10 cellular contexts compared by ENCODE assay signal in the genomic region with DNA sequence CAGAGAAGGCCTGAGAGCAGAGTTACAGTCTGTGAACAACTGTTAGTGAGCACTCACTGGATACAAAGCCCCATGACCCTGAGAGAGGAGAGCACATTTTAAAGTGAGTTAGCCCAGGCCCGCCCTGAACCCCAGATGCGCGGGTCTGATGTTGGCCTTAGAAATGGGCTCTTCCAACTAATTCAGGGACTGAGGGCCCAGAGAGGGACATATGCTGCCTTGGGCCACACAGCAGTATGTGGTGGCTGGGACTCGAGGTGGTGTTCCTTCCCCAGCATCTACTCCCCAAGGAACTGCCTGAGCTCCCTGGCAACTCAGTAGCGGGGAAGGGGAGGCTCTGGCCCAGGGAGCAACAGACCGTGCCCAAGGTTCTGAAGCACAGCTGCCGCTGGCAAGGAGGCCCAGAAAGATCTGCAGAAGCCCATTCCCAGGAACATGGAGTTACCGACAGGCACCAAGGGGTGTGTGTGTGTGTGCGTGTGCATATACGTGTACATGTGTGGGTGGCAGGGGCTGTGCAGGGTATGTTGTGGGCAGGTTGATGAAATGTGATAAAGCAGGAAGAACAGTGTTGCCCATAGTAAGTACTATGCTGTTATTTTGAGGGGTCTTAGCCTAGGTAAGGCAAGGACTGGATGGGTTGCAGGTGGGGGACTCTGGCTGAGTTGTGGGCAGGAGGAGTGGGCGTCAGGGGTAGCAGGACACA. TPM values are rescaled to one million over a fixed set of nuclear protein-coding genes. Genes with fewer than 3 reads are reported as not detected.
A peak's percentile ranks its signal among the peaks of the same experiment; 100 is the strongest.
DNase-seq lines count a peak whose midpoint lies in the region; ATAC-seq and TF ChIP-seq lines count a peak whose summit lies in the region.
"Had no signal": no experiment of that assay in that cellular context is flagged by ENCODE, and none has a peak within 500 bp of the region (broad histone marks: within the 10 kb centered on the region; RNA-seq: fewer than 3 reads in every experiment).

No MANE protein-coding gene starts in this region.

- ATAC-seq in HG02610 (IDR thresholded peaks at IDR 0.05; ENCODE audit: unreplicated experiment) (no peak), HG02885 (IDR thresholded peaks at IDR 0.05; ENCODE audit: poor library complexity, unreplicated experiment) (no peak)

- H3K36me3 Mint-ChIP-seq in endodermal cell (ENCODE audit: low read depth) = no peaks in the 10 kb centered on the region

- H3K9me3 ChIP-seq in MM.1S (replicated peaks; ENCODE audit: insufficient read depth, low read length) (no peaks in the 10 kb centered on the region), endodermal cell (ENCODE audit: control insufficient read depth, low read length) (no peaks in the 10 kb centered on the region), neuronal stem cell (replicated peaks in 1 of 2; ENCODE audit: control insufficient read depth in 2 of 2, insufficient read depth in 1 of 2, low read depth in 1 of 2, low read length in 2 of 2) (no peaks in the 10 kb centered on the region)
- H3K9me3 ChIP-seq: pancreas, testis had no signal

- H3K36me3 ChIP-seq in MM.1S (replicated peaks; ENCODE audit: insufficient read depth, low read length) (no peaks in the 10 kb centered on the region), endodermal cell (ENCODE audit: control insufficient read depth, insufficient read depth, low read length) (no peaks in the 10 kb centered on the region), neuronal stem cell (replicated peaks in 1 of 2; ENCODE audit: control insufficient read depth in 2 of 2, insufficient read depth in 2 of 2, low read length in 2 of 2) (no peaks in the 10 kb centered on the region)
- H3K36me3 ChIP-seq: pancreas had no signal

- H3K9ac ChIP-seq in MM.1S (ENCODE audit: low read length) (no peak overlapping the region), endodermal cell (ENCODE audit: extremely low read depth, low read length, poor library complexity, severe bottlenecking) (no peak overlapping the region), neuronal stem cell (ENCODE audit: low read depth, low read length, poor library complexity) (no peak overlapping the region)

- peak overlapping the region; percentile 34 for H2BK15ac ChIP-seq in neuronal stem cell (ENCODE audit: low read length)

- H3K4me1 Mint-ChIP-seq in endodermal cell = no peaks in the 10 kb centered on the region

- no peak overlapping the region for H3K4ac ChIP-seq in neuronal stem cell (ENCODE audit: low read length)

- no peaks in the 10 kb centered on the region for H3K4me1 ChIP-seq in MM.1S (ENCODE audit: low read length)
- H3K4me1 ChIP-seq in endodermal cell (ENCODE audit: control insufficient read depth, insufficient read depth, low read length) = no peaks in the 10 kb centered on the region
- peaks cover 0 to 3% of the 10 kb centered on the region in 2 donors for H3K4me1 ChIP-seq in neuronal stem cell (ENCODE audit: control insufficient read depth in 2 of 2, insufficient read depth in 1 of 2, low read depth in 1 of 2, low read length in 2 of 2)

- no peaks in the 10 kb centered on the region for H3K79me2 ChIP-seq in MM.1S (ENCODE audit: low read length)

- TF ChIP-seq CTCF in C4-2B (conservative IDR thresholded peaks at IDR 0.05) = no peak
- TF ChIP-seq CTCF in MM.1S (IDR thresholded peaks at IDR 0.05; ENCODE audit: low read length) = no peak
- no peak for TF ChIP-seq CTCF in endodermal cell (conservative IDR thresholded peaks at IDR 0.05)

- H3K4me3 ChIP-seq in MM.1S (ENCODE audit: low read length) = no peak overlapping the region
- no peak overlapping the region for H3K4me3 ChIP-seq in endodermal cell (ENCODE audit: low read length)
- peak overlapping the region in 1 of 2 donors; percentile 31 for H3K4me3 ChIP-seq in neuronal stem cell (ENCODE audit: low read length in 2 of 2)

- H3K23ac ChIP-seq in neuronal stem cell (ENCODE audit: low read depth, low read length, poor library complexity) = no peak overlapping the region

- no peaks in the 10 kb centered on the region for H3K27me3 Mint-ChIP-seq in endodermal cell (ENCODE audit: insufficient read depth)

- WGBS in endodermal cell (ENCODE audit: insufficient coverage in 1 of 2, insufficient read length in 1 of 2), 2 experiments = 88 to 90% methylated on average over 8 to 11 of the region's 11 CpGs
- WGBS in neuronal stem cell (ENCODE audit: extremely low coverage in 2 of 2, insufficient read length in 2 of 2, insufficient replicate concordance in 1 of 2), 2 donors = no CpG with 5 or more reads among the region's 11 CpGs

- no peaks in the 10 kb centered on the region for H3K9me2 ChIP-seq in MM.1S (replicated peaks; ENCODE audit: insufficient read depth, low read length)

- H3K14ac ChIP-seq in neuronal stem cell (ENCODE audit: low read length) = peak overlapping the region; percentile 41

- peak overlapping the region; percentile 59 for H2BK5ac ChIP-seq in neuronal stem cell (ENCODE audit: low read length)

- H2AFZ ChIP-seq in MM.1S (ENCODE audit: low read length) (peak overlapping the region; percentile 50; the same call in 1 of the 2 replicates), neuronal stem cell (ENCODE audit: low read length) (no peak overlapping the region)

- H4K8ac ChIP-seq in neuronal stem cell (ENCODE audit: low read depth, low read length) = no peak overlapping the region

- H3K18ac ChIP-seq in neuronal stem cell (ENCODE audit: low read length) = peak overlapping the region; percentile 27

- H4K91ac ChIP-seq in neuronal stem cell (ENCODE audit: low read depth, low read length, poor library complexity) = no peak overlapping the region

- peak overlapping the region; percentile 82 for H2AK5ac ChIP-seq in neuronal stem cell (ENCODE audit: low read depth, low read length)

- H3K79me1 ChIP-seq in neuronal stem cell (ENCODE audit: low read depth, low read length) = no peaks in the 10 kb centered on the region

- H3K4me2 ChIP-seq in MM.1S (ENCODE audit: low read depth, low read length) (peak overlapping the region; percentile 60; the same call in 1 of the 2 replicates), neuronal stem cell (ENCODE audit: insufficient read depth, low read length, poor library complexity, severe bottlenecking) (no peak overlapping the region)

- H3K27me3 ChIP-seq in MM.1S (replicated peaks; ENCODE audit: insufficient read depth, low read length) (no peaks in the 10 kb centered on the region; the same call in 1 of the 2 replicates), endodermal cell (ENCODE audit: control insufficient read depth, insufficient read depth, low read length, poor library complexity, severe bottlenecking) (no peaks in the 10 kb centered on the region), neuronal stem cell (ENCODE audit: control insufficient read depth in 3 of 3, insufficient read depth in 3 of 3, low read depth in 1 of 3, low read length in 3 of 3) (peaks cover 0 to 15% (median 0%) of the 10 kb centered on the region in 3 experiments)
- H3K27me3 ChIP-seq: pancreas, testis had no signal

- H3K27ac ChIP-seq in C4-2B (peak overlapping the region; percentile 42), MM.1S (ENCODE audit: low read length) (no peak overlapping the region), endodermal cell (ENCODE audit: low read depth, low read length) (no peak overlapping the region), neuronal stem cell (replicated peaks; ENCODE audit: low read length) (no peak overlapping the region)
- H3K27ac ChIP-seq: pancreas had no signal

- H2BK12ac ChIP-seq in neuronal stem cell (ENCODE audit: low read length) = peak overlapping the region; percentile 65

- no peak overlapping the region for H3K27ac Mint-ChIP-seq in endodermal cell

- H2BK120ac ChIP-seq in neuronal stem cell (ENCODE audit: low read depth, low read length) = peak overlapping the region; percentile 34

- H3K9me3 Mint-ChIP-seq in endodermal cell = no peaks in the 10 kb centered on the region

- H3K4me3 Mint-ChIP-seq in endodermal cell = no peak overlapping the region

- DNase-seq in MM.1S (no peak), endodermal cell (peak; percentile 50), neuronal stem cell (ENCODE audit: low spot score) (no peak), SIG-M5 (lab: John Stamatoyannopoulos, UW) (no peak), NCI-H526 treated with DMSO at 0.1 percent for 48 hours (lab: John Stamatoyannopoulos, UW) (no peak)

- no peaks in the 10 kb centered on the region for H4K20me1 ChIP-seq in MM.1S (ENCODE audit: insufficient read depth, low read length)

- no peaks in the 10 kb centered on the region for H3F3A ChIP-seq in MM.1S (ENCODE audit: insufficient read depth, low read length)

RNA-seq across cellular contexts. Expression of gene KRT80, which starts 40.5 kb away (rescaled TPM):
- total RNA-seq in endodermal cell = under 1 TPM; 0.07 to 0.09 TPM
- polyA plus RNA-seq in endodermal cell (2013, experiment 1 of 2) = 0.11 TPM
- 0.08 TPM for polyA plus RNA-seq in endodermal cell (2013, experiment 2 of 2)
- polyA plus RNA-seq in neuronal stem cell (2013, experiment 1 of 2) = 0.07 TPM
- polyA plus RNA-seq in neuronal stem cell (2013, experiment 2 of 2) = 0.07 TPM
